Comparison of ENCODE assay signal across 17 cellular contexts in genomic region chr15:71224024-71224423, GRCh38.
"Had no signal": no experiment of that assay in that cellular context is flagged by ENCODE, and none has a peak within 500 bp of the region (broad histone marks: within the 10 kb centered on the region; RNA-seq: fewer than 3 reads in every experiment).

No MANE protein-coding gene starts in this region.

- ATAC-seq: effector memory CD8-positive, alpha-beta T cell; heart right ventricle had no signal

- H3K36me3 ChIP-seq: neural progenitor cell, ovary, right atrium auricular region, sigmoid colon, stomach, upper lobe of left lung, uterus had no signal

- H2AFZ ChIP-seq: neural progenitor cell had no signal

- H3K4me2 ChIP-seq: neural progenitor cell had no signal

- H3K9ac ChIP-seq: neural progenitor cell had no signal

- H3K27ac ChIP-seq: neural progenitor cell, ovary, right atrium auricular region, sigmoid colon, stomach, upper lobe of left lung, uterus had no signal

- H3K9me3 ChIP-seq: ovary, right atrium auricular region, sigmoid colon, stomach, upper lobe of left lung, uterus had no signal

- H3K4me3 ChIP-seq: heart right ventricle, neural progenitor cell, ovary, right atrium auricular region, sigmoid colon, skin epidermis, stomach, upper lobe of left lung, uterus had no signal

- DNase-seq: effector memory CD8-positive, alpha-beta T cell; erythroblast; heart right ventricle; immature natural killer cell; kidney; nucleus accumbens; ovary; sigmoid colon; stimulated activated CD4-positive, alpha-beta T cell treated with anti-CD3 and anti-CD28 coated beads, Interleukin-2, amount 100 ng/mL, for 24 hours; stimulated activated naive CD4-positive, alpha-beta T cell; stomach; substantia nigra; upper lobe of left lung; uterus had no signal

- H3K4me1 ChIP-seq: uterus had no signal

- H3K27me3 ChIP-seq: heart right ventricle, neural progenitor cell, ovary, right atrium auricular region, stomach, upper lobe of left lung, uterus had no signal
